20 cellular contexts compared by ENCODE assay signal in genomic region chr3:118543823-118544222, GRCh38.
"Had no signal": no experiment of that assay in that cellular context is flagged by ENCODE, and none has a peak within 500 bp of the region (broad histone marks: within the 10 kb centered on the region; RNA-seq: fewer than 3 reads in every experiment).

No MANE protein-coding gene starts in this region.

- H3K27me3 ChIP-seq: gastroesophageal sphincter, heart left ventricle, neutrophil, pancreas, sigmoid colon, spleen, thyroid gland had no signal

- H3K4me3 ChIP-seq: coronary artery, gastroesophageal sphincter, heart left ventricle, mucosa of descending colon, pancreas, sigmoid colon, spleen, thyroid gland had no signal

- ATAC-seq: activated CD4-positive, alpha-beta T cell treated with anti-CD3 and anti-CD28 coated beads for 36 hours; gastroesophageal sphincter; heart left ventricle; naive thymus-derived CD8-positive, alpha-beta T cell; pancreas; stimulated activated naive B cell treated with anti-CD40 and anti-IgM and Interleukin-4, amounts not matched to agents 10 μg/mL and 1 μg/mL and 100 μg/mL, for 72 hours had no signal

- H3K9me3 ChIP-seq: gastroesophageal sphincter, heart left ventricle, mucosa of descending colon, neutrophil, pancreas, sigmoid colon, spleen, thyroid gland had no signal

- H3K36me3 ChIP-seq: gastroesophageal sphincter, heart left ventricle, neutrophil, pancreas, sigmoid colon, spleen, thyroid gland had no signal

- H3K4me1 ChIP-seq: gastroesophageal sphincter, heart left ventricle, pancreas, sigmoid colon, spleen, thyroid gland had no signal

- H3K27ac ChIP-seq: coronary artery, gastroesophageal sphincter, heart left ventricle, neutrophil, pancreas, sigmoid colon, spleen, thyroid gland had no signal

- DNase-seq: activated CD4-positive, alpha-beta memory T cell treated with anti-CD3 and anti-CD28 coated beads for 36 hours; activated CD4-positive, alpha-beta T cell treated with anti-CD3 and anti-CD28 coated beads for 36 hours; activated naive CD4-positive, alpha-beta T cell; activated naive CD8-positive, alpha-beta T cell treated with anti-CD3 and anti-CD28 coated beads for 36 hours; activated T-cell treated with anti-CD3 and anti-CD28 coated beads for 4 hours; amniotic stem cell; erythroblast; heart left ventricle; immature natural killer cell; mesenchymal stem cell; naive thymus-derived CD8-positive, alpha-beta T cell; pancreas; sigmoid colon; spleen; stimulated activated naive B cell treated with anti-CD40 and anti-IgM and Interleukin-4, amounts not matched to agents 10 μg/mL and 1 μg/mL and 100 μg/mL, for 72 hours; thyroid gland had no signal
